1 cellular context compared by ENCODE assay signal in genomic region chr14:90381999-90382451, GRCh38.
TF ChIP-seq lines count a peak whose summit lies in the region.

No MANE protein-coding gene starts in this region.

TF ChIP-seq in A549, 52 proteins besides CTCF, POLR2A, EP300 and RAD21 (continued from another document):
- TF ChIP-seq USF2 (IDR thresholded peaks at IDR 0.05) (no peak), EHMT2 (IDR thresholded peaks at IDR 0.05; ENCODE audit: low read depth) (no peak), FOSL2 (IDR thresholded peaks at IDR 0.05) (no peak), FOSL2 (CRISPR knock-in tag; IDR thresholded peaks at IDR 0.05) (no peak), HEYL (CRISPR knock-in tag; IDR thresholded peaks at IDR 0.05) (no peak), MAFK (IDR thresholded peaks at IDR 0.05; ENCODE audit: partially characterized antibody) (no peak)
- TF ChIP-seq, protein P1, sequence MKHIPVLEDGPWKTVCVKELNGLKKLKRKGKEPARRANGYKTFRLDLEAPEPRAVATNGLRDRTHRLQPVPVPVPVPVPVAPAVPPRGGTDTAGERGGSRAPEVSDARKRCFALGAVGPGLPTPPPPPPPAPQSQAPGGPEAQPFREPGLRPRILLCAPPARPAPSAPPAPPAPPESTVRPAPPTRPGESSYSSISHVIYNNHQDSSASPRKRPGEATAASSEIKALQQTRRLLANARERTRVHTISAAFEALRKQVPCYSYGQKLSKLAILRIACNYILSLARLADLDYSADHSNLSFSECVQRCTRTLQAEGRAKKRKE (CRISPR knock-in tag; IDR thresholded peaks at IDR 0.05; ENCODE audit: low read depth), result no peak
